8 cellular contexts compared by ENCODE assay signal in genomic region chr6:39980839-39981580, GRCh38. TPM values are rescaled to one million over a fixed set of nuclear protein-coding genes. Genes with fewer than 3 reads are reported as not detected.
A peak's percentile ranks its signal among the peaks of the same experiment; 100 is the strongest.
DNase-seq lines count a peak whose midpoint lies in the region; ATAC-seq and TF ChIP-seq lines count a peak whose summit lies in the region.

No MANE protein-coding gene starts in this region.

- TF ChIP-seq CTCF in PC-3 (conservative IDR thresholded peaks at IDR 0.05; ENCODE audit: low read depth, low read length): peak; percentile 55
- peak; percentile 55 for TF ChIP-seq CTCF in epithelial cell of esophagus (IDR thresholded peaks at IDR 0.05; ENCODE audit: insufficient read depth, low read depth, low read length, missing control alignments)

- no peaks in the 10 kb centered on the region for H3K27me3 ChIP-seq in PC-3 (ENCODE audit: low read length)

- H3K27ac ChIP-seq in PC-3 (ENCODE audit: low read length): no peak overlapping the region

- no peaks in the 10 kb centered on the region for H3K36me3 ChIP-seq in PC-3 (ENCODE audit: low read depth, low read length)

- no TSS peak for BruUV-seq in PC-3 (replicated peaks; lab: Mats Ljungman, UMichigan)

- H3K9me2 ChIP-seq in PC-3 (replicated peaks; ENCODE audit: low read length): no peaks in the 10 kb centered on the region

- CTCF ChIA-PET in PC-3 (lab: Charles Lee): interaction anchor here (0.6 kb wide), 1 partner anchor 24 kb away, joined by 3 read pairs; no protein-coding TSS in a partner anchor

- POLR2A ChIA-PET in PC-3 (lab: Charles Lee; ENCODE audit: unreplicated experiment): no interaction called here

- no peaks in the 10 kb centered on the region for H3F3A ChIP-seq in PC-3 (ENCODE audit: low read length, unreplicated experiment)

- no peak overlapping the region for H3K9ac ChIP-seq in PC-3 (ENCODE audit: low read length)

- H3K4me3 ChIP-seq in PC-3 (ENCODE audit: low read length): no peak overlapping the region
- H3K4me3 ChIP-seq in epithelial cell of esophagus (ENCODE audit: low read length): no peak overlapping the region

- H4K20me1 ChIP-seq in PC-3 (ENCODE audit: low read length): no peaks in the 10 kb centered on the region

- H2AFZ ChIP-seq in PC-3 (ENCODE audit: low read length): no peak overlapping the region

- H3K4me2 ChIP-seq in PC-3 (ENCODE audit: low read length): no peak overlapping the region

- DNase-seq in DMS53 treated with DMSO at 0.1 percent for 48 hours (lab: John Stamatoyannopoulos, UW; ENCODE audit: unreplicated experiment) (peak; percentile 57), HT-29 (ENCODE audit: low spot score) (peak; percentile 60), PC-3 (peak; percentile 50), epithelial cell of esophagus (ENCODE audit: low read depth) (peak; percentile 46), midbrain (lab: John Stamatoyannopoulos, UW) (peak; percentile 5)

- intact Hi-C loops in PC-3 (cut with micrococcal nuclease): loop anchor here (5.0 kb wide), 1 partner anchor 866 kb away; no protein-coding TSS in a partner anchor

- no peaks in the 10 kb centered on the region for H3K4me1 ChIP-seq in PC-3 (ENCODE audit: insufficient read depth, low read length)

- no peaks in the 10 kb centered on the region for H3K9me3 ChIP-seq in PC-3 (ENCODE audit: low read length)

- ATAC-seq in PC-3 (peak; percentile 56), GM18858 (IDR thresholded peaks at IDR 0.05; ENCODE audit: unreplicated experiment) (no peak), GM18511 (IDR thresholded peaks at IDR 0.05; ENCODE audit: unreplicated experiment) (no peak), HG02981 (IDR thresholded peaks at IDR 0.05; ENCODE audit: unreplicated experiment) (no peak)

- H3K79me2 ChIP-seq in PC-3 (ENCODE audit: low read length): no peaks in the 10 kb centered on the region

RNA-seq across cellular contexts. Expression of gene MOCS1, which starts 46.7 kb away (rescaled TPM):
- 0.34 and 2.4 TPM in 2 replicates for total RNA-seq in HT-29 (2014; rRNA removed; shearing (Covaris generic))
- total RNA-seq in PC-3 (2014; rRNA removed): 6.0 and 8.6 TPM in 2 replicates

Comparison
In these comparisons a context has a peak if more than half of its experiments do, and no peak if none do; other contexts are left out.
1. DNase-seq: peak in every context shown above with its lines; median percentile 60 in HT-29; 57 in DMS53 treated with DMSO at 0.1 percent for 48 hours; 50 in PC-3; 46 in epithelial cell of esophagus; 5 in midbrain.